Comparison of ENCODE assay signal across 12 cellular contexts in the genomic region with DNA sequence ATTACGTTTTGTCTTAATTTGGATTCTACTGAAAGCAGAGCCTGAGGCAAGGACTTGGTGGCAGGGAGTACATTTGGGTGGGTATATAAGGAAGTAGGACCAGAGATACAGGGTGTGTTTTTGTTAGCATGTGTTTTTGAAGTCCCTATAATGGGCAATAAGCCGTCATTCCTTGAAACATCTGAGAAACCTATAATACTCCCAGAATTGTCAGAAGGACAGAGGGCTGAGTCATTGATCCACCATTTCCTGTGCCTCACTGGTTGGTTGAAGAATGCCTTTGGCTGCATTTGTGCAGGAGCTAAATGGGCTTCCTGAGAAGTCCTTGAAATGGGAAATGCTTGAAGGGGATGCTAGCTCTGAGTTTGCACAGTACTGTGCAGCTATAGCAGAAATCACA.
DNase-seq lines count a peak whose midpoint lies in the region; ATAC-seq and TF ChIP-seq lines count a peak whose summit lies in the region.
"Had no signal": no experiment of that assay in that cellular context is flagged by ENCODE, and none has a peak within 500 bp of the region (broad histone marks: within the 10 kb centered on the region; RNA-seq: fewer than 3 reads in every experiment).

No MANE protein-coding gene starts in this region.

- H3K79me1 ChIP-seq in mesendoderm (ENCODE audit: low read length), result no peaks in the 10 kb centered on the region

- TF ChIP-seq CTCF in AG10803 (conservative IDR thresholded peaks at IDR 0.05; ENCODE audit: low read length) (no peak), PC-3 (conservative IDR thresholded peaks at IDR 0.05; ENCODE audit: low read depth, low read length) (no peak), endodermal cell (conservative IDR thresholded peaks at IDR 0.05) (no peak)
- no peak for TF ChIP-seq CTCF in activated CD8-positive, alpha-beta T cell treated with anti-CD3 and anti-CD28 coated beads for 36 hours (IDR thresholded peaks at IDR 0.05)

- H3K4me3 ChIP-seq in AG10803 (ENCODE audit: low read length) (no peak overlapping the region), PC-3 (ENCODE audit: low read length) (no peak overlapping the region), endodermal cell (ENCODE audit: low read length) (no peak overlapping the region), mesendoderm (ENCODE audit: low read length) (no peak overlapping the region)
- H3K4me3 ChIP-seq: lung had no signal

- no peak overlapping the region for H4K5ac ChIP-seq in mesendoderm (ENCODE audit: low read length)

- H3K4me3 Mint-ChIP-seq in endodermal cell, result no peak overlapping the region
- no peak overlapping the region for H3K4me3 Mint-ChIP-seq in activated CD8-positive, alpha-beta T cell treated with anti-CD3 and anti-CD28 coated beads for 36 hours
- H3K4me3 Mint-ChIP-seq: activated naive CD8-positive, alpha-beta T cell had no signal

- H2AFZ ChIP-seq in PC-3 (ENCODE audit: low read length), result peak overlapping the region; percentile 66

- H3K4me2 ChIP-seq in PC-3 (ENCODE audit: low read length), result no peak overlapping the region
- no peak overlapping the region for H3K4me2 ChIP-seq in mesendoderm (ENCODE audit: low read length)

- no peaks in the 10 kb centered on the region for H3K36me3 ChIP-seq in PC-3 (ENCODE audit: low read depth, low read length)
- H3K36me3 ChIP-seq in endodermal cell (ENCODE audit: control insufficient read depth, insufficient read depth, low read length), result no peaks in the 10 kb centered on the region
- no peaks in the 10 kb centered on the region for H3K36me3 ChIP-seq in mesendoderm (ENCODE audit: control insufficient read depth, insufficient read depth, low read length)

- POLR2A ChIA-PET in PC-3 (lab: Charles Lee; ENCODE audit: unreplicated experiment), result no interaction called here
- POLR2A ChIA-PET in activated CD8-positive, alpha-beta T cell treated with anti-CD3 and anti-CD28 coated beads for 36 hours (lab: Charles Lee), result no interaction called here

- no peaks in the 10 kb centered on the region for H3K9me3 Mint-ChIP-seq in endodermal cell
- no peaks in the 10 kb centered on the region for H3K9me3 Mint-ChIP-seq in activated CD8-positive, alpha-beta T cell treated with anti-CD3 and anti-CD28 coated beads for 36 hours

- H3K4ac ChIP-seq in mesendoderm (ENCODE audit: low read depth, low read length), result no peak overlapping the region

- intact Hi-C loops in PC-3 (cut with micrococcal nuclease) (no loop called here), cardiac septum (cut with DNase I) (no loop called here)
- intact Hi-C loops in activated CD8-positive, alpha-beta T cell treated with anti-CD3 and anti-CD28 coated beads for 36 hours (cut with micrococcal nuclease), result no loop called here

- H3K27ac ChIP-seq in PC-3 (ENCODE audit: low read length), result no peak overlapping the region
- H3K27ac ChIP-seq in endodermal cell (ENCODE audit: low read depth, low read length), result no peak overlapping the region
- H3K27ac ChIP-seq in mesendoderm (ENCODE audit: low read depth, low read length), result no peak overlapping the region

- CTCF ChIA-PET in PC-3 (lab: Charles Lee), result no interaction called here
- CTCF ChIA-PET in activated CD8-positive, alpha-beta T cell treated with anti-CD3 and anti-CD28 coated beads for 36 hours (lab: Charles Lee), result no interaction called here

- H3K18ac ChIP-seq in mesendoderm (ENCODE audit: low read length), result no peak overlapping the region

- peaks cover 7% of the 10 kb centered on the region for H3K4me1 ChIP-seq in PC-3 (ENCODE audit: insufficient read depth, low read length)
- H3K4me1 ChIP-seq in endodermal cell (ENCODE audit: control insufficient read depth, insufficient read depth, low read length), result no peaks in the 10 kb centered on the region
- no peaks in the 10 kb centered on the region for H3K4me1 ChIP-seq in mesendoderm (ENCODE audit: control insufficient read depth, low read depth, low read length)

- H3K9me3 ChIP-seq in PC-3 (ENCODE audit: low read length), result no peaks in the 10 kb centered on the region
- no peaks in the 10 kb centered on the region for H3K9me3 ChIP-seq in endodermal cell (ENCODE audit: control insufficient read depth, low read length)

- DNase-seq in AG10803 (ENCODE audit: low read depth) (peak; percentile 78), PC-3 (peak; percentile 57), endodermal cell (peak; percentile 44), mesendoderm (peak; percentile 60), cardiac septum (ENCODE audit: low spot score) (no peak), medulla oblongata (ENCODE audit: extremely low spot score) (no peak)
- no peak for DNase-seq in activated CD8-positive, alpha-beta T cell treated with anti-CD3 and anti-CD28 coated beads for 36 hours
- DNase-seq: C1 segment of cervical spinal cord, NCI-H748 treated with DMSO at 0.1 percent for 48 hours had no signal

- peak; percentile 69; the same call in 1 of the 2 replicates for ATAC-seq in PC-3
- no peak for ATAC-seq in HG03354 (IDR thresholded peaks at IDR 0.05; ENCODE audit: poor library complexity, severe bottlenecking, unreplicated experiment)
- no peak for ATAC-seq in activated CD8-positive, alpha-beta T cell treated with anti-CD3 and anti-CD28 coated beads for 36 hours

- no peak overlapping the region for H2AK5ac ChIP-seq in mesendoderm (ENCODE audit: low read length)

- no peak overlapping the region for H2BK5ac ChIP-seq in mesendoderm (ENCODE audit: low read length)

- H3K27me3 ChIP-seq in PC-3 (ENCODE audit: low read length), result no peaks in the 10 kb centered on the region
- no peaks in the 10 kb centered on the region for H3K27me3 ChIP-seq in endodermal cell (ENCODE audit: control insufficient read depth, insufficient read depth, low read length, poor library complexity, severe bottlenecking)
- H3K27me3 ChIP-seq in mesendoderm (ENCODE audit: insufficient read depth, low read length, poor library complexity), result no peaks in the 10 kb centered on the region

- H2BK120ac ChIP-seq in mesendoderm (ENCODE audit: low read depth, low read length), result no peak overlapping the region

- H3K79me2 ChIP-seq in PC-3 (ENCODE audit: low read length) (no peaks in the 10 kb centered on the region), mesendoderm (ENCODE audit: control insufficient read depth, insufficient read depth, low read length) (no peaks in the 10 kb centered on the region)

- no peaks in the 10 kb centered on the region for H3K36me3 Mint-ChIP-seq in endodermal cell (ENCODE audit: low read depth)
- no peaks in the 10 kb centered on the region for H3K36me3 Mint-ChIP-seq in activated CD8-positive, alpha-beta T cell treated with anti-CD3 and anti-CD28 coated beads for 36 hours (ENCODE audit: low read depth)
- H3K36me3 Mint-ChIP-seq: activated naive CD8-positive, alpha-beta T cell had no signal

- no TSS peak for BruUV-seq in PC-3 (replicated peaks; lab: Mats Ljungman, UMichigan)

- H3K9ac ChIP-seq in PC-3 (ENCODE audit: low read length) (no peak overlapping the region), endodermal cell (ENCODE audit: extremely low read depth, low read length, poor library complexity, severe bottlenecking) (no peak overlapping the region), mesendoderm (ENCODE audit: low read length) (no peak overlapping the region)

- H3K56ac ChIP-seq in mesendoderm (ENCODE audit: low read length), result no peak overlapping the region

- H2BK15ac ChIP-seq in mesendoderm (replicated peaks; ENCODE audit: low read depth), result no peak overlapping the region

- H3K4me1 Mint-ChIP-seq in endodermal cell, result peaks cover 2% of the 10 kb centered on the region
- no peaks in the 10 kb centered on the region for H3K4me1 Mint-ChIP-seq in activated CD8-positive, alpha-beta T cell treated with anti-CD3 and anti-CD28 coated beads for 36 hours (ENCODE audit: low read depth)

- H4K8ac ChIP-seq in mesendoderm (ENCODE audit: low read depth, low read length), result no peak overlapping the region

- no peaks in the 10 kb centered on the region for H3K9me2 ChIP-seq in PC-3 (replicated peaks; ENCODE audit: low read length)

- WGBS in endodermal cell (ENCODE audit: insufficient coverage in 1 of 2, insufficient read length in 1 of 2), 2 experiments, result 80 to 83% methylated on average over 1 to 2 of the region's 2 CpGs
- WGBS in mesendoderm (ENCODE audit: extremely low coverage, insufficient coverage, low lambda C conversion rate), result no CpG with 5 or more reads among the region's 2 CpGs

- H3K23ac ChIP-seq in mesendoderm (ENCODE audit: low read length), result no peak overlapping the region

- H3K27ac Mint-ChIP-seq in endodermal cell, result no peak overlapping the region
- no peak overlapping the region for H3K27ac Mint-ChIP-seq in activated CD8-positive, alpha-beta T cell treated with anti-CD3 and anti-CD28 coated beads for 36 hours
- H3K27ac Mint-ChIP-seq: activated naive CD8-positive, alpha-beta T cell had no signal

- H3K27me3 Mint-ChIP-seq in endodermal cell (ENCODE audit: insufficient read depth), result no peaks in the 10 kb centered on the region
- H3K27me3 Mint-ChIP-seq in activated CD8-positive, alpha-beta T cell treated with anti-CD3 and anti-CD28 coated beads for 36 hours, result no peaks in the 10 kb centered on the region

- H3F3A ChIP-seq in PC-3 (ENCODE audit: low read length, unreplicated experiment), result no peaks in the 10 kb centered on the region

- H4K20me1 ChIP-seq in PC-3 (ENCODE audit: low read length), result no peaks in the 10 kb centered on the region

Comparison
In these comparisons a context has a peak if more than half of its experiments do, and no peak if none do; other contexts are left out.
1. DNase-seq: peak in AG10803 (single experiment), PC-3 (single experiment), endodermal cell (single experiment) and mesendoderm (single experiment); none in activated CD8-positive, alpha-beta T cell treated with anti-CD3 and anti-CD28 coated beads for 36 hours (single experiment), cardiac septum (single experiment) and medulla oblongata (single experiment).